8 cellular contexts compared by ENCODE assay signal in the genomic region with DNA sequence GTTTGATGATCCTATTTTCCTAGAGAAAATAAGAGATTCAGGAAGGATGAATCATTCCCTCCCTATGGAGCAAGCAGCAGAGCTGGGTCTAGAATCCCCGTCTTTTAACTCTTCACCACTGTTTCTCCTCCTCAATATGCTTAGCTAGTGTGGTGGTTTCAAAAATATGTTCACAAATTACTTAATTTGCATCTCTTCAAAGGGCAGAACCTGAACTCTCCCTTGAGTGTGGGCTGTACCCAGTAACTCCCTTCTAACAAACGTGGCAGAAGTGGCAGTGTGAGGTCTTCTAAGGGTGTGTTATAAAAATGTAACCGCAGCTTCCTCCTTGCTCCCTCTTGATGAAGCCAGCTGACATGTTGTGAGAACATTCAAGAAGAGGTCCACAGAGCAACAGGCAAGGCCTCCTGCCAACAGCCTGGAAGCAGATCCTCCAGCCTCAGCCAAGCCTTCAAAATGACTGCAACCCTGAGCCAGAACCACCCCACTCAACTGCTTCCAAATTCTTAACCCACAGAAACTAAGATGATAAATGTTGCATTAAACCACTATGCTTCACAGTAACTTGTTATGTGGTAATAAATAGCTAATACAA. TPM values are rescaled to one million over a fixed set of nuclear protein-coding genes. Genes with fewer than 3 reads are reported as not detected.
DNase-seq lines count a peak whose midpoint lies in the region; ATAC-seq and TF ChIP-seq lines count a peak whose summit lies in the region.

No MANE protein-coding gene starts in this region.

- DNase-seq in activated naive CD4-positive, alpha-beta T cell treated with Interleukin-2 at 50 U/mL for 16 hours = peak; percentile 46
- peak; percentile 82 for DNase-seq in Right ventricle myocardium inferior (ENCODE audit: missing footprints)
- no peak for DNase-seq in GM23338 (ENCODE audit: low spot score)
- DNase-seq in SHP77 treated with DMSO at 0.1 percent for 48 hours (lab: John Stamatoyannopoulos, UW) = no peak

- intact Hi-C loops in Right ventricle myocardium inferior (cut with DNase I) = no loop called here

- H3K9me3 Mint-ChIP-seq in GM23338 = no peaks in the 10 kb centered on the region

- peak overlapping the region; percentile 57 for H3K4me3 ChIP-seq in skeletal muscle satellite cell (ENCODE audit: low read length)
- H3K4me3 ChIP-seq in GM23338 = no peak overlapping the region

- no peak overlapping the region for H3K4me3 Mint-ChIP-seq in GM23338

- no peak overlapping the region for H3K27ac Mint-ChIP-seq in GM23338

- H3F3A ChIP-seq in GM23338 (replicated peaks; ENCODE audit: low read depth) = no peaks in the 10 kb centered on the region

- H3K27ac ChIP-seq in GM23338 (ENCODE audit: low read depth) = no peak overlapping the region

- TF ChIP-seq CTCF in GM23338 (conservative IDR thresholded peaks at IDR 0.05; ENCODE audit: low read depth in 2 of 2) = no peak

- peaks cover 98% of the 10 kb centered on the region for H3K79me2 ChIP-seq in GM23338 (replicated peaks; ENCODE audit: insufficient read depth)

- peaks cover 35% of the 10 kb centered on the region for H4K20me1 ChIP-seq in GM23338 (replicated peaks; ENCODE audit: insufficient read depth)

- peak overlapping the region; percentile 53 for H3K9ac ChIP-seq in skeletal muscle satellite cell (ENCODE audit: low read depth, low read length)

- H3K27me3 ChIP-seq in skeletal muscle satellite cell (ENCODE audit: control insufficient read depth, insufficient read depth, low read length) (no peaks in the 10 kb centered on the region), GM23338 (ENCODE audit: insufficient read depth) (no peaks in the 10 kb centered on the region)

- peaks cover 19% of the 10 kb centered on the region for H3K4me1 Mint-ChIP-seq in GM23338

- H3K36me3 ChIP-seq in skeletal muscle satellite cell (ENCODE audit: insufficient read depth, low read length) (no peaks in the 10 kb centered on the region), GM23338 (ENCODE audit: insufficient read depth) (no peaks in the 10 kb centered on the region)

- peaks cover 37% of the 10 kb centered on the region for H3K4me1 ChIP-seq in skeletal muscle satellite cell (ENCODE audit: control insufficient read depth, insufficient read depth, low read length)
- H3K4me1 ChIP-seq in GM23338 (ENCODE audit: insufficient read depth) = peaks cover 3% of the 10 kb centered on the region

- H3K27me3 Mint-ChIP-seq in GM23338 (ENCODE audit: insufficient read depth, low read depth, poor library complexity) = peaks cover 7% of the 10 kb centered on the region

- ATAC-seq in GM18519 (IDR thresholded peaks at IDR 0.05; ENCODE audit: low FRiP score, unreplicated experiment) = peak; percentile 92
- ATAC-seq in HG02981 (IDR thresholded peaks at IDR 0.05; ENCODE audit: unreplicated experiment) = peak; percentile 80
- peak; percentile 91 for ATAC-seq in Right ventricle myocardium inferior
- ATAC-seq in GM23338 = no peak

- no peaks in the 10 kb centered on the region for H3K9me2 ChIP-seq in GM23338 (ENCODE audit: insufficient read depth)

- H3K36me3 Mint-ChIP-seq in GM23338 (ENCODE audit: low read depth) = no peaks in the 10 kb centered on the region

- no peak overlapping the region for H2AFZ ChIP-seq in GM23338

- H3K4me2 ChIP-seq in skeletal muscle satellite cell (ENCODE audit: low read length) (peak overlapping the region; percentile 75), GM23338 (no peak overlapping the region)

- no peaks in the 10 kb centered on the region for H3K9me3 ChIP-seq in skeletal muscle satellite cell (replicated peaks; ENCODE audit: low read length)

TF ChIP-seq in PFSK-1, 5 proteins besides CTCF, POLR2A, EP300 and RAD21:
- TF ChIP-seq FOXP2 (optimal IDR thresholded peaks at IDR 0.05; ENCODE audit: borderline replicate concordance, extremely low read depth, extremely low read length, insufficient read depth) = peak; percentile 42
- TF ChIP-seq POLR2AphosphoS5 (IDR thresholded peaks at IDR 0.05; ENCODE audit: low read depth, low read length) = no peak
TF ChIP-seq in PFSK-1: peak in this region for 1.

TF ChIP-seq in GM23338, 12 proteins besides CTCF, POLR2A, EP300 and RAD21 (continues in another document):
- TF ChIP-seq NANOG (IDR thresholded peaks at IDR 0.05; ENCODE audit: borderline replicate concordance) (no peak), CREB1 (CRISPR knock-in tag; IDR thresholded peaks at IDR 0.05; ENCODE audit: low read depth) (no peak), POLR2AphosphoS5 (IDR thresholded peaks at IDR 0.05; ENCODE audit: low read depth) (no peak), ZNF462 (CRISPR knock-in tag; IDR thresholded peaks at IDR 0.05) (no peak), EZH2 (IDR thresholded peaks at IDR 0.05; ENCODE audit: low read depth, unreplicated experiment) (no peak), ZNF331 (CRISPR knock-in tag; IDR thresholded peaks at IDR 0.05; ENCODE audit: low read depth) (no peak)

RNA-seq across cellular contexts. Expression of gene SRPK2, which starts 36.6 kb away (rescaled TPM):
- 26.4 TPM for polyA plus RNA-seq in PFSK-1 (2012; ENCODE audit: insufficient read length, low read depth)
- 26.8 TPM for total RNA-seq in Right ventricle myocardium inferior
- 28.0 and 30.9 TPM in 2 replicates for total RNA-seq in skeletal muscle satellite cell (2012; rRNA removed)
- total RNA-seq in GM23338 (2014; rRNA removed; shearing (Covaris generic)) = 66.3 and 85.4 TPM in 2 replicates
- polyA plus RNA-seq in GM23338 (2016; fragmentation: Nextera tagmentation; extraction: Ambion mirVana) = 73.0 and 91.5 TPM in 2 replicates

Comparison
In these comparisons a context has a peak if more than half of its experiments do, and no peak if none do; other contexts are left out.
1. DNase-seq: peak in activated naive CD4-positive, alpha-beta T cell treated with Interleukin-2 at 50 U/mL for 16 hours (single experiment) and Right ventricle myocardium inferior (single experiment); none in GM23338 (single experiment) and SHP77 treated with DMSO at 0.1 percent for 48 hours (single experiment).